ENCODE assay signal across 1 cellular context in the genomic region with DNA sequence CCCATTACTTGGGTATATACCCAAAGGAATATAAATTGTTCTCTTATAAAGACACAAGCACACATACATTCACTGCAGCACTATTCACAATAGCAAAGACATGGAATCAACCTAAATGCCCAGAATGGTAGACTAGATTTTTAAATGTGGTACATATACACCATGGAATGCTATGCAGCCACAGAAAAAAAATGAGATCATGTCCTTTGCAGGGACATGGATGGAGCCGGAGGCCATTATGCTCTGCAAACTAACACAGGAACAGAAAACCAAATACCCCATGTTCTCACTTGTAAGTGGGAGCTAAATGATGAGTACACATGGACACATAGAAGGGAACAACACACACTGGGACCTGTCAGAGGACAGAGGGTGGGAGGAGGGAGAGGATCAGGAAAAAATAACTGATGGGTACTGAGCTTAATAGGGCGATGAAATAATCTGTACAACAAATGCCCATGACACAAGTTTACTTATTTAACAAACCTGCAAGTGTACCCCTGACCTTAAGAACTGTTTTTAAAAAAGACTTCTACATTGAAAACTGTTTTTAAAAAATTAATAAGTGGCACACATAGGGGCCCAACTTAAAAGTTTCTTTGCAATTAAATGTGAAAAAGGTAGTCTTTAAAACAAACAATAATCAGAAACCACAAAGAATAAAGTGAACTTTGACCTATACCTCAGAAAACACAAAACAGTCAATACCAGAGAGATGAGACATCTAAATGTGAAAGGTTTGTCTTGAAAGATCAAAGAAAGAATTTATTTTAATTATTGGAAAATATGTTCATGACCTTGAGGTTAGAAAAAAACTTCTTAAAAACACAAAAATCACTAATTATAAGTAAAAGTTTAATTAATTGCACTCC.
TF ChIP-seq lines count a peak whose summit lies in the region.

No MANE protein-coding gene starts in this region.

TF ChIP-seq in K562, 482 proteins besides CTCF, POLR2A, EP300 and RAD21 (continued from another document):
- no peak for TF ChIP-seq HMBOX1 (IDR thresholded peaks at IDR 0.05)
- 0 out of 2 replicates have a peak, but pooled peaks have one; percentile 16 for TF ChIP-seq ATF7 (IDR thresholded peaks at IDR 0.05)
- TF ChIP-seq NRF1 (conservative IDR thresholded peaks at IDR 0.05 in 1 of 2, IDR thresholded peaks at IDR 0.05 in 1 of 2): no peak
- no peak for TF ChIP-seq ZNF134 (CRISPR knock-in tag; conservative IDR thresholded peaks at IDR 0.05)
- TF ChIP-seq SRSF3 (IDR thresholded peaks at IDR 0.05; ENCODE audit: insufficient read depth, low read length): no peak
- TF ChIP-seq XRCC4 (IDR thresholded peaks at IDR 0.05; ENCODE audit: extremely low read depth, insufficient read depth, insufficient read length): no peak
- peak; percentile 43 for TF ChIP-seq ZNF146 (CRISPR knock-in tag; IDR thresholded peaks at IDR 0.05; ENCODE audit: unreplicated experiment)
- TF ChIP-seq XRCC5 (IDR thresholded peaks at IDR 0.05; ENCODE audit: low read depth, low read length): no peak
- TF ChIP-seq ZNF239 (CRISPR knock-in tag; IDR thresholded peaks at IDR 0.05): no peak
- TF ChIP-seq BACH1 (tag; IDR thresholded peaks at IDR 0.05): no peak
- no peak for TF ChIP-seq RB1 (IDR thresholded peaks at IDR 0.05; ENCODE audit: low read depth)
- TF ChIP-seq, protein P1, sequence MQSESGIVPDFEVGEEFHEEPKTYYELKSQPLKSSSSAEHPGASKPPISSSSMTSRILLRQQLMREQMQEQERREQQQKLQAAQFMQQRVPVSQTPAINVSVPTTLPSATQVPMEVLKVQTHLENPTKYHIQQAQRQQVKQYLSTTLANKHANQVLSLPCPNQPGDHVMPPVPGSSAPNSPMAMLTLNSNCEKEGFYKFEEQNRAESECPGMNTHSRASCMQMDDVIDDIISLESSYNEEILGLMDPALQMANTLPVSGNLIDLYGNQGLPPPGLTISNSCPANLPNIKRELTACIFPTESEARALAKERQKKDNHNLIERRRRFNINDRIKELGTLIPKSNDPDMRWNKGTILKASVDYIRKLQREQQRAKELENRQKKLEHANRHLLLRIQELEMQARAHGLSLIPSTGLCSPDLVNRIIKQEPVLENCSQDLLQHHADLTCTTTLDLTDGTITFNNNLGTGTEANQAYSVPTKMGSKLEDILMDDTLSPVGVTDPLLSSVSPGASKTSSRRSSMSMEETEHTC (IDR thresholded peaks at IDR 0.05): no peak
- TF ChIP-seq MECOM (CRISPR knock-in tag; IDR thresholded peaks at IDR 0.05): no peak
- no peak for TF ChIP-seq ZNF780A (CRISPR knock-in tag; IDR thresholded peaks at IDR 0.05)
- TF ChIP-seq FOSL1 (tag; conservative IDR thresholded peaks at IDR 0.05): 0 out of 2 replicates have a peak, but pooled peaks have one; percentile 45
- TF ChIP-seq E2F3 (CRISPR knock-in tag; IDR thresholded peaks at IDR 0.05): no peak
- TF ChIP-seq TARDBP (IDR thresholded peaks at IDR 0.05): no peak
- TF ChIP-seq PURB (CRISPR knock-in tag; IDR thresholded peaks at IDR 0.05; ENCODE audit: low read depth): no peak
- no peak for TF ChIP-seq RBFOX2 (IDR thresholded peaks at IDR 0.05; ENCODE audit: low read depth, low read length)
- TF ChIP-seq, protein P2, sequence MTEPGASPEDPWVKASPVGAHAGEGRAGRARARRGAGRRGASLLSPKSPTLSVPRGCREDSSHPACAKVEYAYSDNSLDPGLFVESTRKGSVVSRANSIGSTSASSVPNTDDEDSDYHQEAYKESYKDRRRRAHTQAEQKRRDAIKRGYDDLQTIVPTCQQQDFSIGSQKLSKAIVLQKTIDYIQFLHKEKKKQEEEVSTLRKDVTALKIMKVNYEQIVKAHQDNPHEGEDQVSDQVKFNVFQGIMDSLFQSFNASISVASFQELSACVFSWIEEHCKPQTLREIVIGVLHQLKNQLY (CRISPR knock-in tag; conservative IDR thresholded peaks at IDR 0.05): no peak
- no peak for TF ChIP-seq HNRNPL (IDR thresholded peaks at IDR 0.05; ENCODE audit: low read depth, low read length)
- TF ChIP-seq, protein P3, sequence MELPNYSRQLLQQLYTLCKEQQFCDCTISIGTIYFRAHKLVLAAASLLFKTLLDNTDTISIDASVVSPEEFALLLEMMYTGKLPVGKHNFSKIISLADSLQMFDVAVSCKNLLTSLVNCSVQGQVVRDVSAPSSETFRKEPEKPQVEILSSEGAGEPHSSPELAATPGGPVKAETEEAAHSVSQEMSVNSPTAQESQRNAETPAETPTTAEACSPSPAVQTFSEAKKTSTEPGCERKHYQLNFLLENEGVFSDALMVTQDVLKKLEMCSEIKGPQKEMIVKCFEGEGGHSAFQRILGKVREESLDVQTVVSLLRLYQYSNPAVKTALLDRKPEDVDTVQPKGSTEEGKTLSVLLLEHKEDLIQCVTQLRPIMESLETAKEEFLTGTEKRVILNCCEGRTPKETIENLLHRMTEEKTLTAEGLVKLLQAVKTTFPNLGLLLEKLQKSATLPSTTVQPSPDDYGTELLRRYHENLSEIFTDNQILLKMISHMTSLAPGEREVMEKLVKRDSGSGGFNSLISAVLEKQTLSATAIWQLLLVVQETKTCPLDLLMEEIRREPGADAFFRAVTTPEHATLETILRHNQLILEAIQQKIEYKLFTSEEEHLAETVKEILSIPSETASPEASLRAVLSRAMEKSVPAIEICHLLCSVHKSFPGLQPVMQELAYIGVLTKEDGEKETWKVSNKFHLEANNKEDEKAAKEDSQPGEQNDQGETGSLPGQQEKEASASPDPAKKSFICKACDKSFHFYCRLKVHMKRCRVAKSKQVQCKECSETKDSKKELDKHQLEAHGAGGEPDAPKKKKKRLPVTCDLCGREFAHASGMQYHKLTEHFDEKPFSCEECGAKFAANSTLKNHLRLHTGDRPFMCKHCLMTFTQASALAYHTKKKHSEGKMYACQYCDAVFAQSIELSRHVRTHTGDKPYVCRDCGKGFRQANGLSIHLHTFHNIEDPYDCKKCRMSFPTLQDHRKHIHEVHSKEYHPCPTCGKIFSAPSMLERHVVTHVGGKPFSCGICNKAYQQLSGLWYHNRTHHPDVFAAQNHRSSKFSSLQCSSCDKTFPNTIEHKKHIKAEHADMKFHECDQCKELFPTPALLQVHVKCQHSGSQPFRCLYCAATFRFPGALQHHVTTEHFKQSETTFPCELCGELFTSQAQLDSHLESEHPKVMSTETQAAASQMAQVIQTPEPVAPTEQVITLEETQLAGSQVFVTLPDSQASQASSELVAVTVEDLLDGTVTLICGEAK (IDR thresholded peaks at IDR 0.05): no peak
- TF ChIP-seq, protein P3 (CRISPR knock-in tag; IDR thresholded peaks at IDR 0.05): no peak
- TF ChIP-seq, protein P4, sequence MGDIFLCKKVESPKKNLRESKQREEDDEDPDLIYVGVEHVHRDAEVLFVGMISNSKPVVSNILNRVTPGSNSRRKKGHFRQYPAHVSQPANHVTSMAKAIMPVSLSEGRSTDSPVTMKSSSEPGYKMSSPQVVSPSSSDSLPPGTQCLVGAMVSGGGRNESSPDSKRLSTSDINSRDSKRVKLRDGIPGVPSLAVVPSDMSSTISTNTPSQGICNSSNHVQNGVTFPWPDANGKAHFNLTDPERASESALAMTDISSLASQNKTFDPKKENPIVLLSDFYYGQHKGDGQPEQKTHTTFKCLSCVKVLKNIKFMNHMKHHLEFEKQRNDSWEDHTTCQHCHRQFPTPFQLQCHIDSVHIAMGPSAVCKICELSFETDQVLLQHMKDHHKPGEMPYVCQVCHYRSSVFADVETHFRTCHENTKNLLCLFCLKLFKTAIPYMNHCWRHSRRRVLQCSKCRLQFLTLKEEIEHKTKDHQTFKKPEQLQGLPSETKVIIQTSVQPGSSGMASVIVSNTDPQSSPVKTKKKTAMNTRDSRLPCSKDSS (IDR thresholded peaks at IDR 0.05; ENCODE audit: low read depth, partially characterized antibody): no peak
- no peak for TF ChIP-seq DNMT1 (IDR thresholded peaks at IDR 0.05)
- TF ChIP-seq NR2C1 (IDR thresholded peaks at IDR 0.05): peak; percentile 45; the same call in 1 of the 2 replicates
- peak; percentile 68 for TF ChIP-seq NR2C1 (tag; IDR thresholded peaks at IDR 0.05)
- TF ChIP-seq SMARCA5 (IDR thresholded peaks at IDR 0.05): 0 out of 2 replicates have a peak, but pooled peaks have one; percentile 13
- no peak for TF ChIP-seq SIN3A (IDR thresholded peaks at IDR 0.05; ENCODE audit: borderline replicate concordance in 2 of 2, control insufficient read depth in 1 of 2, low read depth in 2 of 2, low read length in 2 of 2)
- peak in 1 of 3 experiments; percentile 35 for TF ChIP-seq YY1 (IDR thresholded peaks at IDR 0.05; ENCODE audit: borderline replicate concordance in 1 of 3, control insufficient read depth in 1 of 3, extremely low read depth in 1 of 3, insufficient read depth in 3 of 3, insufficient read length in 1 of 3, insufficient replicate concordance in 2 of 3, low read depth in 1 of 3, low read length in 2 of 3)
- no peak for TF ChIP-seq CREB1 (IDR thresholded peaks at IDR 0.05)
- TF ChIP-seq CREB1 (CRISPR knock-in tag; IDR thresholded peaks at IDR 0.05): no peak
- TF ChIP-seq MAX (CRISPR knock-in tag; IDR thresholded peaks at IDR 0.05): no peak
- TF ChIP-seq HDAC8 (tag; IDR thresholded peaks at IDR 0.05): no peak
